In the genomic region with DNA sequence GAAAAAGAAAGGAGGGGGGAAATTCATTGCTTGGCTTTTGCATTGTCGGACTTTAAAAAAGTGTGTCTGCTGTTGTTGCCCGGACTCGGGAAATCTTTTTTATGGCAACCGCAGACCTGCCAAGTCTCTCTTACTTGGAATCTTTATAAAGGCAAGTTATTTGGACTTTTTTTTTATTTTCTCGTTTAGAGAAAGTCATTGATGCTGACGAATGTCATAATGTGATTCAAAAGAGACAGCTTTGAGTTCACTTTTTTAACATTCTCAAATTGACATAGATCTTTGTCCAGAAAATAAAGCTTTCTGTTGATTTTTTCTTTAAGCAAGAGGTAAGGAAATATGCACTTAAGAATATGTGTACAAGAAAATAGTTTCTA, we compare ENCODE assay signal across 8 cellular contexts. TPM values are rescaled to one million over a fixed set of nuclear protein-coding genes. Genes with fewer than 3 reads are reported as not detected.
DNase-seq lines count a peak whose midpoint lies in the region; ATAC-seq and TF ChIP-seq lines count a peak whose summit lies in the region.

No MANE protein-coding gene starts in this region.

- H3K27me3 Mint-ChIP-seq in endodermal cell (ENCODE audit: insufficient read depth), result peaks cover 60% of the 10 kb centered on the region
- peaks cover 40% of the 10 kb centered on the region for H3K27me3 Mint-ChIP-seq in neural crest cell (ENCODE audit: low read depth)

- TF ChIP-seq POLR2A in erythroblast (IDR thresholded peaks at IDR 0.05; ENCODE audit: low read length), result no peak

- H3K4me3 Mint-ChIP-seq in endodermal cell (peak overlapping the region; percentile 93), neural crest cell (peak overlapping the region; percentile 91)

- peak overlapping the region; percentile 58; the same call in 1 of the 2 replicates for H3K9ac ChIP-seq in HUES64 (ENCODE audit: low read depth, low read length)
- H3K9ac ChIP-seq in endodermal cell (ENCODE audit: extremely low read depth, low read length, poor library complexity, severe bottlenecking), result no peak overlapping the region

- no peak for ATAC-seq in GM18520 (IDR thresholded peaks at IDR 0.05; ENCODE audit: unreplicated experiment)
- no peak for ATAC-seq in GM21576 (IDR thresholded peaks at IDR 0.05; ENCODE audit: unreplicated experiment)

- H3K36me3 ChIP-seq in HUES64 (ENCODE audit: insufficient read depth, low read length) (no peaks in the 10 kb centered on the region), endodermal cell (ENCODE audit: control insufficient read depth, insufficient read depth, low read length) (no peaks in the 10 kb centered on the region)

- H3K4me1 ChIP-seq in HUES64 (ENCODE audit: insufficient read depth, low read length) (peaks cover 18% of the 10 kb centered on the region), endodermal cell (ENCODE audit: control insufficient read depth, insufficient read depth, low read length) (no peaks in the 10 kb centered on the region)

- no peaks in the 10 kb centered on the region for H3K9me3 ChIP-seq in HUES64 (ENCODE audit: insufficient read depth, low read depth, low read length)
- no peaks in the 10 kb centered on the region for H3K9me3 ChIP-seq in endodermal cell (ENCODE audit: control insufficient read depth, low read length)

- H3K4me3 ChIP-seq in AG10803 (ENCODE audit: low read length), result peak overlapping the region; percentile 58
- H3K4me3 ChIP-seq in HUES64 (ENCODE audit: low read length), result peak overlapping the region; percentile 66
- H3K4me3 ChIP-seq in endodermal cell (ENCODE audit: low read length), result peak overlapping the region; percentile 77

- WGBS in HUES64, result 6% methylated on average over 6 of the region's 6 CpGs
- 11% methylated on average over 6 of the region's 6 CpGs; no CpG with 5 or more reads in 1 of the 2 experiments for WGBS in endodermal cell (ENCODE audit: insufficient coverage in 1 of 2, insufficient read length in 1 of 2), 2 experiments

- H3K36me3 Mint-ChIP-seq in endodermal cell (ENCODE audit: low read depth) (no peaks in the 10 kb centered on the region), neural crest cell (ENCODE audit: low read depth) (no peaks in the 10 kb centered on the region)

- H3K27ac Mint-ChIP-seq in endodermal cell (no peak overlapping the region), neural crest cell (ENCODE audit: unreplicated experiment) (no peak overlapping the region)

- H3K27ac ChIP-seq in HUES64 (ENCODE audit: low read depth, low read length) (no peak overlapping the region), endodermal cell (ENCODE audit: low read depth, low read length) (peak overlapping the region; percentile 34)

- peaks cover 65% of the 10 kb centered on the region for H3K27me3 ChIP-seq in HUES64 (ENCODE audit: insufficient read depth, low read length)
- H3K27me3 ChIP-seq in endodermal cell (ENCODE audit: control insufficient read depth, insufficient read depth, low read length, poor library complexity, severe bottlenecking), result peaks cover 48% of the 10 kb centered on the region

- TF ChIP-seq CTCF in AG10803 (conservative IDR thresholded peaks at IDR 0.05; ENCODE audit: low read length), result no peak
- no peak for TF ChIP-seq CTCF in endodermal cell (conservative IDR thresholded peaks at IDR 0.05)
- TF ChIP-seq CTCF in neural crest cell (conservative IDR thresholded peaks at IDR 0.05), result peak; percentile 6

- DNase-seq in AG10803 (ENCODE audit: low read depth), result no peak
- DNase-seq in endodermal cell, result no peak
- no peak for DNase-seq in neural crest cell (ENCODE audit: low read depth, low spot score)
- DNase-seq in T1000 (lab: John Stamatoyannopoulos, UW), result no peak
- DNase-seq in erythroblast (lab: John Stamatoyannopoulos, UW), result no peak

- H3K4me1 Mint-ChIP-seq in endodermal cell (peaks cover 9% of the 10 kb centered on the region), neural crest cell (peaks cover 26% of the 10 kb centered on the region)

- H3K9me3 Mint-ChIP-seq in endodermal cell (no peaks in the 10 kb centered on the region), neural crest cell (no peaks in the 10 kb centered on the region)

RNA-seq across cellular contexts. Expression of gene ZNF521, which starts 0.7 kb away (rescaled TPM):
- 18.0 TPM for polyA plus RNA-seq in HUES64 (2013, experiment 1 of 2)
- 24.3 TPM for polyA plus RNA-seq in HUES64 (2013, experiment 2 of 2)
- total RNA-seq in endodermal cell, result 10 to 100 TPM; 21.4 to 26.9 TPM
- polyA plus RNA-seq in endodermal cell (2013, experiment 1 of 2), result 63.1 TPM
- polyA plus RNA-seq in endodermal cell (2013, experiment 2 of 2), result 65.3 TPM
- 86.1 and 87.9 TPM in 2 replicates for total RNA-seq in neural crest cell
